9 cellular contexts compared by ENCODE assay signal in the genomic region with DNA sequence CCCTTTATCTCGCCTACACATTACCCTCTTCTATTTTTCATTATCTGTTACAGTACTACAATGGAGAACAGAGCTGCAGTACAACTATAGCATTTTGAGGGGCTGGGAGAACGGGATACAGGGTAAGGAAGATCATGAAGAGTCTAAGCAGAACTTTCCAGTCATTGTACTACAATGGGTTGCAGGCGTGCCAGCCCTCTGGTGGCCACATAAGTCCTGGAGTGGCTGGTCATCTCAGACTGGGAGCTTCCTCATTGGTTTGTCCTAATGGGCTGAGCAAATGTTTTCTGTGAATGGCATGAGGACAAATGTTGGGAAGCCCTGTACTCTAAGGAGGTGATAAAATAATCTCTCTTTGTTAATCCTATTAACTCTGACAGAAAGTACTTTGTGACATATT. TPM values are rescaled to one million over a fixed set of nuclear protein-coding genes. Genes with fewer than 3 reads are reported as not detected.
DNase-seq lines count a peak whose midpoint lies in the region; ATAC-seq and TF ChIP-seq lines count a peak whose summit lies in the region.
"Had no signal": no experiment of that assay in that cellular context is flagged by ENCODE, and none has a peak within 500 bp of the region (broad histone marks: within the 10 kb centered on the region; RNA-seq: fewer than 3 reads in every experiment).

No MANE protein-coding gene starts in this region.

- peak; percentile 25 for TF ChIP-seq CTCF in hepatocyte (IDR thresholded peaks at IDR 0.05; ENCODE audit: poor library complexity)

- no peak overlapping the region for H3K27ac ChIP-seq in hepatocyte

- no peaks in the 10 kb centered on the region for H4K20me1 ChIP-seq in hepatocyte (ENCODE audit: insufficient read depth, poor library complexity, severe bottlenecking)

- H3K79me2 ChIP-seq in hepatocyte: no peaks in the 10 kb centered on the region

- H3K27me3 ChIP-seq in hepatocyte: no peaks in the 10 kb centered on the region

- no peaks in the 10 kb centered on the region for H3K9me2 ChIP-seq in hepatocyte (replicated peaks; ENCODE audit: insufficient read depth)

- H3K4me1 ChIP-seq in hepatocyte (ENCODE audit: insufficient read depth): no peaks in the 10 kb centered on the region

- H3K4me2 ChIP-seq in hepatocyte: no peak overlapping the region

- 64% methylated on average over 3 of the region's 3 CpGs for WGBS in hepatocyte (ENCODE audit: low lambda C conversion rate, missing lambda C conversion rate)

- H3K4me3 ChIP-seq in hepatocyte: no peak overlapping the region

- peak; percentile 52 for ATAC-seq in GM21576 (IDR thresholded peaks at IDR 0.05; ENCODE audit: unreplicated experiment)
- no peak for ATAC-seq in HG02981 (IDR thresholded peaks at IDR 0.05; ENCODE audit: unreplicated experiment)
- ATAC-seq: stimulated activated effector memory CD8-positive, alpha-beta T cell treated with anti-CD3 and anti-CD28 coated beads, Interleukin-12 subunit alpha, Interleukin-12 subunit beta, amount 100 ng/mL, for 72 hours had no signal

- no peaks in the 10 kb centered on the region for H3K36me3 ChIP-seq in hepatocyte (replicated peaks; ENCODE audit: insufficient read depth, low read depth)

- no peak overlapping the region for H2AFZ ChIP-seq in hepatocyte

- H3K9me3 ChIP-seq in hepatocyte (ENCODE audit: low read depth): no peaks in the 10 kb centered on the region

- peak; percentile 3 for DNase-seq in AG08395 (ENCODE audit: low spot score)
- peak; percentile 8 for DNase-seq in RPMI7951 (ENCODE audit: low read depth)
- peak; percentile 30 for DNase-seq in hepatocyte (ENCODE audit: low spot score)
- DNase-seq in dedifferentiated amniotic fluid mesenchymal stem cell (ENCODE audit: extremely low spot score): no peak
- no peak for DNase-seq in cortex of kidney (lab: John Stamatoyannopoulos, UW)
- no peak for DNase-seq in NCI-H446 treated with DMSO at 0.1 percent for 48 hours (lab: John Stamatoyannopoulos, UW)

RNA-seq across cellular contexts. Expression of a gene that starts 33.0 kb away (rescaled TPM):
- total RNA-seq in RPMI7951 (2014; rRNA removed; shearing (Covaris generic)): 58.1 and 69.6 TPM in 2 replicates
- 118 and 133 TPM in 2 replicates for total RNA-seq in hepatocyte
- 37.5 and 39.5 TPM in 2 replicates for polyA plus RNA-seq in hepatocyte

Comparison
In these comparisons a context has a peak if more than half of its experiments do, and no peak if none do; other contexts are left out.
1. DNase-seq: peak in AG08395 (single experiment), RPMI7951 (single experiment) and hepatocyte (single experiment); none in dedifferentiated amniotic fluid mesenchymal stem cell (single experiment), cortex of kidney (single experiment) and NCI-H446 treated with DMSO at 0.1 percent for 48 hours (single experiment).